ENCODE assay signal across 6 cellular contexts in the genomic region with DNA sequence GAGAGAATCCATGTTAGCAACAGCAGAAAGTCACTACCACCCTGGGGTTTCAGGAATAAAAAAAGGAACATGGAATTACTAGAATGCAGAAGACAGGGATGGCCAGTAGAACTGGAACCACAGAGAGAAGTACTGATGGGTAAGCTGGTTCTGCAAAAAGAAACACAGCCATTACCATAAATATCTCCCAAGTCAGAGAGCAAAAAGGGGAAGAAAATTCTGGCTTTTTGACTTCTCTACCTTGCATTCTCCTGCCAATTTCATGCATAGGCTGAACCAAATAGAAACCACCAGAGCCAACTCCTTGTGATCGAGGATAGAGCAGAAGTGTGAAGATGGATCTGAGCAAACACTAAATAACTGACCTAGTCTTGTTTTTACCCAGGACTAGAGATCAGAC.
"Had no signal": no experiment of that assay in that cellular context is flagged by ENCODE, and none has a peak within 500 bp of the region (broad histone marks: within the 10 kb centered on the region; RNA-seq: fewer than 3 reads in every experiment).

No MANE protein-coding gene starts in this region.

- H3K36me3 Mint-ChIP-seq: IgD-negative memory B cell had no signal

- H3K27ac Mint-ChIP-seq: HFFc6, IgD-negative memory B cell had no signal

- H3K27me3 Mint-ChIP-seq: IgD-negative memory B cell had no signal

- H3K4me3 Mint-ChIP-seq: HFFc6, IgD-negative memory B cell had no signal

- H3K4me1 Mint-ChIP-seq: IgD-negative memory B cell had no signal

- DNase-seq: GM23248, GOT3, H7, HFFc6, KBM-7 had no signal

- H3K9me3 Mint-ChIP-seq: HFFc6 had no signal
